In the genomic region with DNA sequence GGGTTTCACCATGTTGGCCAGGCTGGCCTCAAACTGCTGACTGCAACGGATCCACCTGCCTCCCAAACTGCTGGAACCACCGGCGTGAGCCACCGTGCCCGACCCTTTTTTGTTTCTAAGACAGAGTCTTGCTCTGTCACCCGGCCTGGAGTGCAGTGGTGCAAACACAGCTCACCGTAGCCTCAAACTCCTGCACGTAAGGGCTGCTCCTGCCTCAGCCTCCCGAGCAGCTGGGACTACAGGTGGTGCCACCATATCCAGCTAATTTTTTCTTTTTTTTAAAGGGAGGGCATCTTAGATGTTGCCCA, we compare ENCODE assay signal across 25 cellular contexts. TPM values are rescaled to one million over a fixed set of nuclear protein-coding genes. Genes with fewer than 3 reads are reported as not detected.
DNase-seq lines count a peak whose midpoint lies in the region; ATAC-seq and TF ChIP-seq lines count a peak whose summit lies in the region.
"Had no signal": no experiment of that assay in that cellular context is flagged by ENCODE, and none has a peak within 500 bp of the region (broad histone marks: within the 10 kb centered on the region; RNA-seq: fewer than 3 reads in every experiment).

No MANE protein-coding gene starts in this region.

- no peaks in the 10 kb centered on the region for H3K9me3 ChIP-seq in CD8-positive, alpha-beta T cell (ENCODE audit: low read length)
- no peaks in the 10 kb centered on the region for H3K9me3 ChIP-seq in left lung
- H3K9me3 ChIP-seq: pancreas had no signal

- TF ChIP-seq CTCF in CD8-positive, alpha-beta T cell (IDR thresholded peaks at IDR 0.05), result no peak
- no peak for TF ChIP-seq CTCF in left lung (IDR thresholded peaks at IDR 0.05)

- peaks cover 22% of the 10 kb centered on the region for H3K4me1 Mint-ChIP-seq in CD8-positive, alpha-beta T cell (ENCODE audit: low read depth)

- peak; percentile 9 for DNase-seq in activated CD8-positive, alpha-beta memory T cell treated with anti-CD3 and anti-CD28 coated beads, Interleukin-2, amount 50 U/mL, for 4 hours
- DNase-seq in activated CD8-positive, alpha-beta memory T cell treated with anti-CD3 and anti-CD28 coated beads, Interleukin-2, amount 50 U/mL, for 48 hours, result no peak
- peak in 1 of 7 experiments; percentile 5 for DNase-seq in CD8-positive, alpha-beta T cell
- peak; percentile 10 to 54 for DNase-seq in left lung
- no peak for DNase-seq in substantia nigra (lab: John Stamatoyannopoulos, UW)
- no peak for DNase-seq in hypothalamus (lab: John Stamatoyannopoulos, UW)
- DNase-seq in NCI-H1436 treated with DMSO at 0.1 percent for 48 hours (lab: John Stamatoyannopoulos, UW), result no peak
- DNase-seq: activated CD4-positive, alpha-beta T cell treated with anti-CD3 and anti-CD28 coated beads for 4 hours; DND-41; GF-D8; MV-4-11; NCI-H1436; NCI-H226; NCI-H526 treated with DMSO at 0.1 percent for 48 hours; PC-3; SHP77 treated with DMSO at 0.1 percent for 48 hours; stimulated activated CD4-positive, alpha-beta T cell treated with anti-CD3 and anti-CD28 coated beads, Interleukin-12 subunit alpha, Interleukin-12 subunit beta, amount 100 ng/mL, for 4 hours; stimulated activated CD4-positive, alpha-beta T cell treated with anti-CD3 and anti-CD28 coated beads, Interleukin-4, amount 100 ng/mL, for 24 hours had no signal

- H3K27me3 ChIP-seq in CD8-positive, alpha-beta T cell (ENCODE audit: insufficient read depth, low read length), result no peaks in the 10 kb centered on the region
- peaks cover 0 to 9% of the 10 kb centered on the region in 2 donors for H3K27me3 ChIP-seq in left lung
- H3K27me3 ChIP-seq: pancreas had no signal

- no peak for ATAC-seq in CD8-positive, alpha-beta T cell
- ATAC-seq in left lung, result no peak
- ATAC-seq in GM21526 (IDR thresholded peaks at IDR 0.05; ENCODE audit: low FRiP score, unreplicated experiment), result no peak
- ATAC-seq: HCT116, pancreas, PC-3 had no signal

- no peak overlapping the region for H3K4me3 ChIP-seq in CD8-positive, alpha-beta T cell (ENCODE audit: low read depth, low read length)
- H3K4me3 ChIP-seq in left lung, result no peak overlapping the region
- H3K4me3 ChIP-seq: lung, pancreas had no signal

- peak overlapping the region; percentile 32 for H3K27ac Mint-ChIP-seq in CD8-positive, alpha-beta T cell
- H3K27ac Mint-ChIP-seq: dendritic cell treated with granulocyte-macrophage colony-stimulating factor and Interleukin-4, amounts not matched to agents 40 ng/mL and 50 ng/mL, for 4 days; type B pancreatic cell had no signal

- H3K9me3 Mint-ChIP-seq in CD8-positive, alpha-beta T cell, result no peaks in the 10 kb centered on the region
- H3K9me3 Mint-ChIP-seq: central memory CD8-positive, alpha-beta T cell; type B pancreatic cell had no signal

- peaks cover 22% of the 10 kb centered on the region for H3K4me1 ChIP-seq in CD8-positive, alpha-beta T cell (ENCODE audit: insufficient read depth, low read length)
- H3K4me1 ChIP-seq in left lung, result peaks cover 0 to 31% of the 10 kb centered on the region in 2 donors
- H3K4me1 ChIP-seq: pancreas had no signal

- intact Hi-C loops in CD8-positive, alpha-beta T cell (cut with DNase I, micrococcal nuclease), result no loop called here
- intact Hi-C loops in left lung (cut with DNase I), result no loop called here

- no peaks in the 10 kb centered on the region for H3K36me3 Mint-ChIP-seq in CD8-positive, alpha-beta T cell
- H3K36me3 Mint-ChIP-seq: type B pancreatic cell had no signal

- no peaks in the 10 kb centered on the region for H3K27me3 Mint-ChIP-seq in CD8-positive, alpha-beta T cell (ENCODE audit: low read depth)
- H3K27me3 Mint-ChIP-seq: central memory CD8-positive, alpha-beta T cell; type B pancreatic cell had no signal

- POLR2A ChIA-PET in CD8-positive, alpha-beta T cell (lab: Charles Lee), result no interaction called here

- no peaks in the 10 kb centered on the region for H3K36me3 ChIP-seq in CD8-positive, alpha-beta T cell (ENCODE audit: insufficient read depth, low read length)
- H3K36me3 ChIP-seq in left lung, result no peaks in the 10 kb centered on the region
- H3K36me3 ChIP-seq: pancreas had no signal

- CTCF ChIA-PET in CD8-positive, alpha-beta T cell (lab: Charles Lee), result interaction anchor here (0.9 kb wide), 1 partner anchor 37 kb away, joined by 3 read pairs; no protein-coding TSS in a partner anchor

- no peak overlapping the region for H3K27ac ChIP-seq in CD8-positive, alpha-beta T cell (ENCODE audit: low read depth, low read length)
- H3K27ac ChIP-seq in left lung, result no peak overlapping the region
- peak overlapping the region; percentile 79 for H3K27ac ChIP-seq in substantia nigra (ENCODE audit: low read depth, low read length, poor library complexity, severe bottlenecking)
- H3K27ac ChIP-seq: pancreas had no signal

- H3K4me3 Mint-ChIP-seq in CD8-positive, alpha-beta T cell, result no peak overlapping the region
- H3K4me3 Mint-ChIP-seq: central memory CD8-positive, alpha-beta T cell; dendritic cell treated with granulocyte-macrophage colony-stimulating factor and Interleukin-4, amounts not matched to agents 40 ng/mL and 50 ng/mL, for 4 days; type B pancreatic cell had no signal

RNA-seq across cellular contexts. Expression of a gene that starts 36.4 kb away (rescaled TPM):
- total RNA-seq in CD8-positive, alpha-beta T cell, result 10 to 100 TPM; 10.9 to 11.5 TPM
- 10 to 100 TPM; 25.8 to 35.1 TPM for total RNA-seq in left lung

RNA-seq across cellular contexts. Expression of a gene that starts 41.7 kb away (rescaled TPM):
- total RNA-seq in CD8-positive, alpha-beta T cell, result 10 to 100 TPM; 75.4 to 83.1 TPM
- total RNA-seq in left lung, result 10 to 100 TPM; 30.1 to 31.6 TPM

RNA-seq across cellular contexts. Expression of a gene that starts 57.3 kb away (rescaled TPM):
- total RNA-seq in CD8-positive, alpha-beta T cell, result 10 to 100 TPM; 40.3 to 42.4 TPM
- 10 to 100 TPM in 1 of 2 donors, 1 to 10 TPM in 1; 9.1 to 10.8 TPM for total RNA-seq in left lung

Comparison
In these comparisons a context has a peak if more than half of its experiments do, and no peak if none do; other contexts are left out.
1. DNase-seq: peak in activated CD8-positive, alpha-beta memory T cell treated with anti-CD3 and anti-CD28 coated beads, Interleukin-2, amount 50 U/mL, for 4 hours (single experiment) and left lung (2 of 2); none in activated CD8-positive, alpha-beta memory T cell treated with anti-CD3 and anti-CD28 coated beads, Interleukin-2, amount 50 U/mL, for 48 hours (single experiment), substantia nigra (0 of 49), hypothalamus (0 of 51) and NCI-H1436 treated with DMSO at 0.1 percent for 48 hours (single experiment).